In genomic region chr6:90765491-90765890, GRCh38 we compare ENCODE assay signal across 16 cellular contexts.
DNase-seq lines count a peak whose midpoint lies in the region; ATAC-seq and TF ChIP-seq lines count a peak whose summit lies in the region.
"Had no signal": no experiment of that assay in that cellular context is flagged by ENCODE, and none has a peak within 500 bp of the region (broad histone marks: within the 10 kb centered on the region; RNA-seq: fewer than 3 reads in every experiment).

No MANE protein-coding gene starts in this region.

- H3K27ac Mint-ChIP-seq in HFFc6: no peak overlapping the region
- H3K27ac Mint-ChIP-seq: CD14-positive monocyte; CD4-positive, alpha-beta memory T cell; GM23338 had no signal

- H3F3A ChIP-seq in SK-N-SH (replicated peaks; ENCODE audit: insufficient read depth) (peaks cover 11% of the 10 kb centered on the region), smooth muscle cell (ENCODE audit: low read depth) (no peaks in the 10 kb centered on the region)

- no peak for TF ChIP-seq RAD21 in SK-N-SH (IDR thresholded peaks at IDR 0.05; ENCODE audit: low read length)

- no peak for TF ChIP-seq CTCF in SK-N-SH (IDR thresholded peaks at IDR 0.05)
- TF ChIP-seq CTCF in HFFc6 (IDR thresholded peaks at IDR 0.05): no peak
- TF ChIP-seq CTCF in foreskin keratinocyte (conservative IDR thresholded peaks at IDR 0.05): no peak
- TF ChIP-seq CTCF in smooth muscle cell (IDR thresholded peaks at IDR 0.05; ENCODE audit: borderline replicate concordance, insufficient read depth, poor library complexity, severe bottlenecking): no peak
- TF ChIP-seq CTCF in vagina (IDR thresholded peaks at IDR 0.05): no peak
- TF ChIP-seq CTCF in RWPE1 (conservative IDR thresholded peaks at IDR 0.05; ENCODE audit: low read depth): no peak

- H2AFZ ChIP-seq in SK-N-SH (ENCODE audit: low read depth) (peak overlapping the region; percentile 60; the same call in 1 of the 2 replicates), smooth muscle cell (ENCODE audit: low read depth) (no peak overlapping the region)
- H2AFZ ChIP-seq: GM23338 had no signal

- H4K20me1 ChIP-seq in SK-N-SH (ENCODE audit: insufficient read depth) (no peaks in the 10 kb centered on the region), smooth muscle cell (ENCODE audit: low read depth) (no peaks in the 10 kb centered on the region)
- H4K20me1 ChIP-seq: BLaER1 had no signal

- no peaks in the 10 kb centered on the region for H3K36me3 ChIP-seq in SK-N-SH (replicated peaks in 1 of 2; ENCODE audit: control insufficient read depth in 1 of 2, insufficient read depth in 2 of 2, low read length in 1 of 2)
- no peaks in the 10 kb centered on the region for H3K36me3 ChIP-seq in smooth muscle cell (ENCODE audit: low read depth)
- H3K36me3 ChIP-seq in vagina: no peaks in the 10 kb centered on the region
- H3K36me3 ChIP-seq: BLaER1 had no signal

- no peak for TF ChIP-seq POLR2A in vagina (IDR thresholded peaks at IDR 0.05)

- DNase-seq in SK-N-SH (no peak), HFFc6 (peak; percentile 8), foreskin keratinocyte (peak; percentile 21 to 34), smooth muscle cell (lab: John Stamatoyannopoulos, UW; ENCODE audit: unreplicated experiment) (no peak), vagina (ENCODE audit: extremely low spot score in 2 of 2) (no peak), RWPE1 (ENCODE audit: low spot score) (no peak), NCI-H1694 (lab: John Stamatoyannopoulos, UW) (no peak)
- DNase-seq: CD4-positive, alpha-beta memory T cell; DND-41; GF-D8; HCEC 1CT had no signal

- H3K4me3 ChIP-seq in SK-N-SH (ENCODE audit: low read depth in 2 of 2, low read length in 1 of 2) (no peak overlapping the region), smooth muscle cell (no peak overlapping the region), vagina (no peak overlapping the region)
- H3K4me3 ChIP-seq: BLaER1, GM23338 had no signal

- 4% methylated on average over 2 of the region's 2 CpGs for WGBS in SK-N-SH (ENCODE audit: low lambda C conversion rate)
- WGBS in smooth muscle cell (ENCODE audit: low lambda C conversion rate): 49% methylated on average over 2 of the region's 2 CpGs

- CTCF ChIA-PET in SK-N-SH (lab: Yijun Ruan, JAX) (no interaction called here), RWPE1 (lab: Yijun Ruan, JAX) (no interaction called here)

- ATAC-seq in SK-N-SH treated with all-trans-retinoic acid at 6 μM for 48 hours (no peak), foreskin keratinocyte (no peak)
- ATAC-seq: GM23338 had no signal

- POLR2A ChIA-PET in SK-N-SH (lab: Yijun Ruan, JAX): no interaction called here
- POLR2A ChIA-PET in RWPE1 (lab: Yijun Ruan, JAX; ENCODE audit: low non-redundant PET): no interaction called here

- no peaks in the 10 kb centered on the region for H3K9me2 ChIP-seq in SK-N-SH

- H3K9me3 ChIP-seq in SK-N-SH: no peaks in the 10 kb centered on the region
- H3K9me3 ChIP-seq in smooth muscle cell (replicated peaks; ENCODE audit: low read depth): no peaks in the 10 kb centered on the region
- no peaks in the 10 kb centered on the region for H3K9me3 ChIP-seq in vagina
- H3K9me3 ChIP-seq: BLaER1 had no signal

- intact Hi-C loops in vagina (cut with DNase I): no loop called here

- no peak overlapping the region for H3K9ac ChIP-seq in SK-N-SH
- H3K9ac ChIP-seq in smooth muscle cell (ENCODE audit: low read depth): no peak overlapping the region
- H3K9ac ChIP-seq: BLaER1 had no signal

- no peak overlapping the region for H3K4me2 ChIP-seq in SK-N-SH
- no peak overlapping the region for H3K4me2 ChIP-seq in smooth muscle cell
- H3K4me2 ChIP-seq: BLaER1, GM23338 had no signal

- H3K27me3 ChIP-seq in SK-N-SH (ENCODE audit: insufficient read depth): no peaks in the 10 kb centered on the region
- no peaks in the 10 kb centered on the region for H3K27me3 ChIP-seq in foreskin keratinocyte
- no peaks in the 10 kb centered on the region for H3K27me3 ChIP-seq in smooth muscle cell (ENCODE audit: low read depth)
- no peaks in the 10 kb centered on the region for H3K27me3 ChIP-seq in vagina
- H3K27me3 ChIP-seq: BLaER1 had no signal

- H3K4me1 Mint-ChIP-seq in HFFc6 (ENCODE audit: low read depth): peaks cover 17% of the 10 kb centered on the region; the same call in 1 of the 2 replicates
- H3K4me1 Mint-ChIP-seq: CD14-positive monocyte; CD4-positive, alpha-beta memory T cell had no signal

- no peaks in the 10 kb centered on the region for H3K27me3 Mint-ChIP-seq in HFFc6 (ENCODE audit: insufficient read depth)

- H3K79me2 ChIP-seq in SK-N-SH (ENCODE audit: insufficient read depth): no peaks in the 10 kb centered on the region
- no peaks in the 10 kb centered on the region for H3K79me2 ChIP-seq in smooth muscle cell (ENCODE audit: low read depth)

- H3K4me3 Mint-ChIP-seq in HFFc6: no peak overlapping the region
- H3K4me3 Mint-ChIP-seq: CD14-positive monocyte; CD4-positive, alpha-beta memory T cell; GM23338 had no signal

- H3K36me3 Mint-ChIP-seq in HFFc6 (ENCODE audit: low read depth): no peaks in the 10 kb centered on the region
- H3K36me3 Mint-ChIP-seq: CD14-positive monocyte; CD4-positive, alpha-beta memory T cell had no signal

- H3K4me1 ChIP-seq in SK-N-SH (ENCODE audit: control insufficient read depth in 1 of 2, insufficient read depth in 2 of 2, low read depth in 1 of 2, low read length in 1 of 2): no peaks in the 10 kb centered on the region; a peak in 1 of 4 replicates
- H3K4me1 ChIP-seq in foreskin keratinocyte: peaks cover 12% of the 10 kb centered on the region
- H3K4me1 ChIP-seq in smooth muscle cell (ENCODE audit: low read depth): no peaks in the 10 kb centered on the region
- no peaks in the 10 kb centered on the region for H3K4me1 ChIP-seq in vagina
- H3K4me1 ChIP-seq: BLaER1 had no signal

- TF ChIP-seq EP300 in SK-N-SH (IDR thresholded peaks at IDR 0.05; ENCODE audit: borderline replicate concordance in 1 of 2, low read depth in 1 of 2, low read length in 1 of 2): no peak

- H3K9me3 Mint-ChIP-seq in HFFc6: peaks cover 15% of the 10 kb centered on the region; the same call in 1 of the 2 replicates
- H3K9me3 Mint-ChIP-seq: CD14-positive monocyte; CD4-positive, alpha-beta memory T cell; GM23338 had no signal

- peak overlapping the region in 1 of 2 experiments; percentile 60; a peak in 2 of 4 replicates for H3K27ac ChIP-seq in SK-N-SH (ENCODE audit: low read depth in 2 of 2, low read length in 1 of 2)
- H3K27ac ChIP-seq in foreskin keratinocyte: no peak overlapping the region
- peak overlapping the region; percentile 20 for H3K27ac ChIP-seq in smooth muscle cell (ENCODE audit: low read depth)
- H3K27ac ChIP-seq in vagina: no peak overlapping the region
- H3K27ac ChIP-seq in RWPE1: no peak overlapping the region
- H3K27ac ChIP-seq: 22Rv1, BLaER1 had no signal

TF ChIP-seq in SK-N-SH, 30 proteins besides CTCF, POLR2A, EP300 and RAD21 (continues in another document):
- no peak for TF ChIP-seq FOXM1 (IDR thresholded peaks at IDR 0.05; ENCODE audit: low read depth)
- peak; percentile 16; the same call in 1 of the 2 replicates for TF ChIP-seq TCF12 (IDR thresholded peaks at IDR 0.05)
- TF ChIP-seq NFIC (IDR thresholded peaks at IDR 0.05; ENCODE audit: borderline replicate concordance): no peak
- no peak for TF ChIP-seq IRF3 (IDR thresholded peaks at IDR 0.05; ENCODE audit: low read depth, low read length)
- TF ChIP-seq CHD2 (IDR thresholded peaks at IDR 0.05; ENCODE audit: low read length, partially characterized antibody): no peak
- TF ChIP-seq JUND (IDR thresholded peaks at IDR 0.05): peak; percentile 26; the same call in 1 of the 2 replicates
- no peak for TF ChIP-seq GABPA (IDR thresholded peaks at IDR 0.05; ENCODE audit: low read depth)

TF ChIP-seq in SK-N-SH treated with all-trans-retinoic acid at 6 μM for 48 hours, 23 proteins besides CTCF, POLR2A, EP300 and RAD21 (continues in another document):
- TF ChIP-seq ZFP3 (CRISPR knock-in tag; IDR thresholded peaks at IDR 0.05): no peak
- no peak for TF ChIP-seq ZFP30 (CRISPR knock-in tag; IDR thresholded peaks at IDR 0.05)
- no peak for TF ChIP-seq ZNF70 (CRISPR knock-in tag; IDR thresholded peaks at IDR 0.05)
- TF ChIP-seq SNAI2 (CRISPR knock-in tag; IDR thresholded peaks at IDR 0.05): no peak
- no peak for TF ChIP-seq ESRRG (CRISPR knock-in tag; IDR thresholded peaks at IDR 0.05)
- TF ChIP-seq PATZ1 (CRISPR knock-in tag; IDR thresholded peaks at IDR 0.05; ENCODE audit: borderline replicate concordance): no peak
- TF ChIP-seq ZC3H10 (CRISPR knock-in tag; IDR thresholded peaks at IDR 0.05): no peak
- no peak for TF ChIP-seq TOX (CRISPR knock-in tag; IDR thresholded peaks at IDR 0.05; ENCODE audit: borderline replicate concordance)
- no peak for TF ChIP-seq BACH2 (CRISPR knock-in tag; IDR thresholded peaks at IDR 0.05; ENCODE audit: borderline replicate concordance)

Comparison
In these comparisons a context has a peak if more than half of its experiments do, and no peak if none do; other contexts are left out.
1. DNase-seq: peak in HFFc6 (single experiment) and foreskin keratinocyte (2 of 2); none in SK-N-SH (single experiment), smooth muscle cell (single experiment), vagina (0 of 2), RWPE1 (single experiment) and NCI-H1694 (single experiment).